In genomic region chr16:10577305-10578202, GRCh38 we compare ENCODE assay signal across 10 cellular contexts. TPM values are rescaled to one million over a fixed set of nuclear protein-coding genes. Genes with fewer than 3 reads are reported as not detected.
DNase-seq lines count a peak whose midpoint lies in the region; ATAC-seq and TF ChIP-seq lines count a peak whose summit lies in the region.
"Had no signal": no experiment of that assay in that cellular context is flagged by ENCODE, and none has a peak within 500 bp of the region (broad histone marks: within the 10 kb centered on the region; RNA-seq: fewer than 3 reads in every experiment).

No MANE protein-coding gene starts in this region.

- peaks cover 6% of the 10 kb centered on the region for H4K20me1 ChIP-seq in osteoblast (ENCODE audit: insufficient read depth, low read length)

- no peaks in the 10 kb centered on the region for H3K36me3 ChIP-seq in Caco-2 (ENCODE audit: control insufficient read depth, insufficient read depth, low read length)
- no peaks in the 10 kb centered on the region for H3K36me3 ChIP-seq in osteoblast (ENCODE audit: insufficient read depth, low read length)

- H3K27ac ChIP-seq in osteoblast (ENCODE audit: low read depth, low read length): no peak overlapping the region

- peak overlapping the region; percentile 52 for H2AFZ ChIP-seq in osteoblast (ENCODE audit: low read length)

- no peaks in the 10 kb centered on the region for H3K9me3 Mint-ChIP-seq in Caco-2 (ENCODE audit: unreplicated experiment)
- H3K9me3 Mint-ChIP-seq: activated T-helper 2 cell treated with anti-CD3 and anti-CD28 coated beads, Interferon-gamma antibody, Interleukin-2, Interleukin-4, amounts not matched to agents 10 μg/mL and 5 μg/mL and 100 μg/mL, durations not matched to agents 14 hours and 24 hours and 36 hours had no signal

- H3K36me3 Mint-ChIP-seq in Caco-2 (ENCODE audit: insufficient read depth, unreplicated experiment): peaks cover 33% of the 10 kb centered on the region

- DNase-seq in Caco-2: no peak
- peak; percentile 34 for DNase-seq in NCI-H510A (lab: John Stamatoyannopoulos, UW)
- DNase-seq in fibroblast of the aortic adventitia (ENCODE audit: low read depth): peak; percentile 48
- DNase-seq in osteoblast (ENCODE audit: insufficient read length, low spot score, missing footprints): peak; percentile 85
- DNase-seq in head of caudate nucleus: no peak
- DNase-seq in activated CD4-positive, CD25-positive, alpha-beta regulatory T cell (lab: John Stamatoyannopoulos, UW): no peak
- DNase-seq in stimulated activated naive CD8-positive, alpha-beta T cell treated with anti-CD3 and anti-CD28 coated beads, Interleukin-15, Interleukin-2, amounts not matched to agents 100 U/mL and 50 U/mL, for 24 hours: no peak
- DNase-seq: stimulated activated CD4-positive, alpha-beta T cell treated with anti-CD3 and anti-CD28 coated beads, Interleukin-2, amount 100 ng/mL, for 48 hours had no signal

- BruUV-seq in Caco-2 (replicated peaks; lab: Mats Ljungman, UMichigan): no TSS peak

- intact Hi-C loops in Caco-2 (cut with micrococcal nuclease; ENCODE audit: unreplicated experiment): no loop called here
- intact Hi-C loops in head of caudate nucleus (cut with DNase I): no loop called here

- H3K79me2 ChIP-seq in osteoblast (ENCODE audit: insufficient read depth, low read length): peaks cover 63% of the 10 kb centered on the region

- peaks cover 45% of the 10 kb centered on the region for H3K4me1 ChIP-seq in Caco-2
- peaks cover 42% of the 10 kb centered on the region for H3K4me1 ChIP-seq in osteoblast (ENCODE audit: insufficient read depth, low read length)

- H3K27me3 ChIP-seq in Caco-2 (replicated peaks; ENCODE audit: control insufficient read depth, insufficient read depth, low read length) (no peaks in the 10 kb centered on the region), osteoblast (ENCODE audit: insufficient read depth, low read length) (no peaks in the 10 kb centered on the region)

- CTCF ChIA-PET in Caco-2 (lab: Charles Lee): no interaction called here

- H3K4me3 ChIP-seq in Caco-2 (ENCODE audit: low read depth, low read length) (no peak overlapping the region), fibroblast of the aortic adventitia (ENCODE audit: low read depth, low read length) (no peak overlapping the region), osteoblast (ENCODE audit: insufficient read depth, low read length) (peak overlapping the region; percentile 88)

- H3K9me3 ChIP-seq in Caco-2: no peaks in the 10 kb centered on the region
- no peaks in the 10 kb centered on the region for H3K9me3 ChIP-seq in osteoblast (ENCODE audit: low read depth, low read length)

- peak overlapping the region; percentile 69 for H3K27ac Mint-ChIP-seq in Caco-2 (ENCODE audit: unreplicated experiment)
- H3K27ac Mint-ChIP-seq: activated T-helper 2 cell treated with anti-CD3 and anti-CD28 coated beads, Interferon-gamma antibody, Interleukin-2, Interleukin-4, amounts not matched to agents 10 μg/mL and 5 μg/mL and 100 μg/mL, durations not matched to agents 14 hours and 24 hours and 36 hours had no signal

- TF ChIP-seq CTCF in Caco-2 (IDR thresholded peaks at IDR 0.05; ENCODE audit: insufficient read depth in 1 of 2, low read depth in 1 of 2, low read length in 1 of 2, severe bottlenecking in 1 of 2, unreplicated experiment in 1 of 2): no peak
- no peak for TF ChIP-seq CTCF in fibroblast of the aortic adventitia (IDR thresholded peaks at IDR 0.05; ENCODE audit: insufficient read depth, low read length)
- no peak for TF ChIP-seq CTCF in osteoblast (IDR thresholded peaks at IDR 0.05; ENCODE audit: extremely low read depth, low read depth, low read length)

- POLR2A ChIA-PET in Caco-2 (lab: Charles Lee): no interaction called here

- no peak for ATAC-seq in stimulated activated naive CD8-positive, alpha-beta T cell treated with anti-CD3 and anti-CD28 coated beads, Interleukin-15, Interleukin-2, amounts not matched to agents 100 U/mL and 50 U/mL, for 24 hours
- no peak for ATAC-seq in HG03342 (IDR thresholded peaks at IDR 0.05; ENCODE audit: unreplicated experiment)

- peak overlapping the region; percentile 87 for H3K4me2 ChIP-seq in osteoblast (ENCODE audit: insufficient read depth, low read length)

- peaks cover 38% of the 10 kb centered on the region for H3K4me1 Mint-ChIP-seq in Caco-2 (ENCODE audit: low read depth, unreplicated experiment)

- no peaks in the 10 kb centered on the region for H3K27me3 Mint-ChIP-seq in Caco-2 (ENCODE audit: insufficient read depth, unreplicated experiment)

- peak overlapping the region; percentile 90 for H3K4me3 Mint-ChIP-seq in Caco-2 (ENCODE audit: unreplicated experiment)

RNA-seq across cellular contexts. Expression of gene EMP2, which starts 2.8 kb away (rescaled TPM):
- total RNA-seq in Caco-2 (2022) (187 and 198 TPM in 2 replicates), fibroblast of the aortic adventitia (ENCODE audit: low replicate concordance) (6.8 and 31.1 TPM in 2 replicates), osteoblast (31.8 and 35.4 TPM in 2 replicates)

Comparison
In these comparisons a context has a peak if more than half of its experiments do, and no peak if none do; other contexts are left out.
1. DNase-seq: peak in NCI-H510A (single experiment), fibroblast of the aortic adventitia (single experiment) and osteoblast (single experiment); none in Caco-2 (0 of 2), head of caudate nucleus (0 of 42), activated CD4-positive, CD25-positive, alpha-beta regulatory T cell (0 of 4) and stimulated activated naive CD8-positive, alpha-beta T cell treated with anti-CD3 and anti-CD28 coated beads, Interleukin-15, Interleukin-2, amounts not matched to agents 100 U/mL and 50 U/mL, for 24 hours (single experiment).